8 cellular contexts compared by ENCODE assay signal in the genomic region with DNA sequence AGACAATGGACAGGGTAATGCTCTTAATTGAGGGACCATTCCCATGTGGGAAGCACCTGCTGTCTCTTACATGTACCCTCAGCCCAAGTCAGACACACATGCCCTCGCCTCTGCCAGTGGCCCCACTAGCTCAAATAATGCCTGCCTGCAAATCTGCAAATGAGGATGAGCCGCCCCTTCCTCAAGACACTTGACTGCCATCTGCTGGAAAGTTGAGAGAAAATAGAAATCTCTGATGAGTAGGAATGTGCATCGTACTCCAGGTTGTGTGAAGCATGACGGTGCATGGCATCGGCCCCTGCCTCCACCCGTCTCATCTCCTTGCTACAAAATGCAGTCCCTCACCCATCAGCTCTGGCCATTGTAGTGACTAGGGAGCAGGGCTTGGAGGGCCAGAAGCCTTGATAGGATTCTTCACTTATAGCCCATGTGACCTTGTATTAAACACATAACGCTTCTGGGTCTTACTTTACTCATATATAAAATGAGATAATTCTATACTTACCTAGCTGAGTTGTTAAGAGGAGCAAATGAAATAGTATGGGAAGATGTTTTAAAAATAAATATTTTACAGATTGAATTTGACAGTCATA. TPM values are rescaled to one million over a fixed set of nuclear protein-coding genes. Genes with fewer than 3 reads are reported as not detected.
DNase-seq lines count a peak whose midpoint lies in the region; ATAC-seq and TF ChIP-seq lines count a peak whose summit lies in the region.

No MANE protein-coding gene starts in this region.

- no peak for TF ChIP-seq POLR2A in body of pancreas (IDR thresholded peaks at IDR 0.05)

- H3K9me3 Mint-ChIP-seq in natural killer cell treated with Interleukin-12 subunit alpha and Interleukin-12 subunit beta and Interleukin-15 and Interleukin-18, amount 100 ng/mL, for 72 hours: no peaks in the 10 kb centered on the region

- CTCF ChIA-PET in BJ (lab: Yijun Ruan, JAX): interaction anchor here (0.7 to 10.0 kb wide), 14 partner anchors 9 to 188 kb away, joined by 3 to 121 read pairs (median 3); partner anchors contain the start of gene EXOG

- TF ChIP-seq CTCF in BJ (IDR thresholded peaks at IDR 0.05; ENCODE audit: insufficient read depth, low read depth, low read length) (peak; percentile 57), body of pancreas (IDR thresholded peaks at IDR 0.05) (peak in 5 of 7 experiments; percentile 20 to 34 (median 31))

- peaks cover 28 to 36% of the 10 kb centered on the region in 2 donors for H3K27me3 Mint-ChIP-seq in natural killer cell treated with Interleukin-12 subunit alpha and Interleukin-12 subunit beta and Interleukin-15 and Interleukin-18, amount 100 ng/mL, for 72 hours

- intact Hi-C loops in body of pancreas (cut with DNase I): loop anchor here (10.0 kb wide), 1 partner anchor 131 kb away; no protein-coding TSS in a partner anchor

- ATAC-seq in GM18868 (IDR thresholded peaks at IDR 0.05; ENCODE audit: unreplicated experiment): peak; percentile 45
- ATAC-seq in body of pancreas: peak; percentile 9
- ATAC-seq in GM21717 (IDR thresholded peaks at IDR 0.05; ENCODE audit: unreplicated experiment): no peak
- no peak for ATAC-seq in natural killer cell treated with Interleukin-12 subunit alpha and Interleukin-12 subunit beta and Interleukin-15 and Interleukin-18, amount 100 ng/mL, for 72 hours
- no peak for ATAC-seq in HG03565 (IDR thresholded peaks at IDR 0.05; ENCODE audit: unreplicated experiment)

- no peak overlapping the region for H3K27ac ChIP-seq in body of pancreas

- peaks cover 4% of the 10 kb centered on the region for H3K4me1 ChIP-seq in body of pancreas

- H3K9me3 ChIP-seq in body of pancreas: no peaks in the 10 kb centered on the region

- no peak overlapping the region for H3K4me3 Mint-ChIP-seq in natural killer cell treated with Interleukin-12 subunit alpha and Interleukin-12 subunit beta and Interleukin-15 and Interleukin-18, amount 100 ng/mL, for 72 hours

- no peak overlapping the region for H3K27ac Mint-ChIP-seq in natural killer cell treated with Interleukin-12 subunit alpha and Interleukin-12 subunit beta and Interleukin-15 and Interleukin-18, amount 100 ng/mL, for 72 hours

- POLR2A ChIA-PET in BJ (lab: Charles Lee): no interaction called here

- H3K4me1 Mint-ChIP-seq in natural killer cell treated with Interleukin-12 subunit alpha and Interleukin-12 subunit beta and Interleukin-15 and Interleukin-18, amount 100 ng/mL, for 72 hours (ENCODE audit: low read depth in 2 of 2): peaks cover 0 to 2% of the 10 kb centered on the region in 2 donors

- H3K36me3 Mint-ChIP-seq in natural killer cell treated with Interleukin-12 subunit alpha and Interleukin-12 subunit beta and Interleukin-15 and Interleukin-18, amount 100 ng/mL, for 72 hours: no peaks in the 10 kb centered on the region

- H3K36me3 ChIP-seq in BJ (ENCODE audit: control insufficient read depth, insufficient read depth, low read length): no peaks in the 10 kb centered on the region
- no peaks in the 10 kb centered on the region for H3K36me3 ChIP-seq in body of pancreas (replicated peaks in 1 of 2; ENCODE audit: insufficient read depth in 1 of 2, low read depth in 2 of 2)

- DNase-seq in BJ (ENCODE audit: low read depth) (no peak), NCI-H69 (lab: John Stamatoyannopoulos, UW) (peak; percentile 66), body of pancreas (no peak), mesenteric fat pad (ENCODE audit: low spot score) (peak; percentile 62)
- no peak for DNase-seq in natural killer cell treated with Interleukin-12 subunit alpha and Interleukin-12 subunit beta and Interleukin-15 and Interleukin-18, amount 100 ng/mL, for 72 hours (ENCODE audit: low spot score)

- 9 to 10% methylated on average over 7 of the region's 7 CpGs for WGBS in body of pancreas, 2 donors

- no peak overlapping the region for H3K4me3 ChIP-seq in BJ (ENCODE audit: low read depth, low read length)
- H3K4me3 ChIP-seq in body of pancreas: no peak overlapping the region

- H3K27me3 ChIP-seq in BJ (ENCODE audit: control insufficient read depth, insufficient read depth, low read length) (peaks cover 29% of the 10 kb centered on the region), body of pancreas (peaks cover 0 to 7% of the 10 kb centered on the region in 2 donors)

RNA-seq across cellular contexts. Expression of gene SCN5A, which starts 6.3 kb away (rescaled TPM):
- 0.33 and 0.74 TPM in 2 replicates for polyA plus RNA-seq in BJ (2011; rRNA removed)
- 1.0 and 1.4 TPM in 2 replicates for polyA minus RNA-seq in BJ (2011; rRNA and poly(A)+ RNA removed)
- under 1 TPM in 1 of 2 donors, not detected in 1; 0.26 TPM for total RNA-seq in body of pancreas
- 0.58 TPM for total RNA-seq in mesenteric fat pad
- under 1 TPM in 1 of 2 donors, not detected in 1; 0.14 TPM for total RNA-seq in natural killer cell treated with Interleukin-12 subunit alpha and Interleukin-12 subunit beta and Interleukin-15 and Interleukin-18, amount 100 ng/mL, for 72 hours

Comparison
In these comparisons a context has a peak if more than half of its experiments do, and no peak if none do; other contexts are left out.
1. DNase-seq: peak in NCI-H69 (single experiment) and mesenteric fat pad (single experiment); none in BJ (single experiment), body of pancreas (0 of 4) and natural killer cell treated with Interleukin-12 subunit alpha and Interleukin-12 subunit beta and Interleukin-15 and Interleukin-18, amount 100 ng/mL, for 72 hours (single experiment).
2. ATAC-seq: peak in GM18868 (single experiment) and body of pancreas (single experiment); none in GM21717 (single experiment), natural killer cell treated with Interleukin-12 subunit alpha and Interleukin-12 subunit beta and Interleukin-15 and Interleukin-18, amount 100 ng/mL, for 72 hours (0 of 2) and HG03565 (single experiment).